Comparison of ENCODE assay signal across 9 cellular contexts in genomic region chr4:114807759-114808404, GRCh38.
DNase-seq lines count a peak whose midpoint lies in the region; ATAC-seq and TF ChIP-seq lines count a peak whose summit lies in the region.
"Had no signal": no experiment of that assay in that cellular context is flagged by ENCODE, and none has a peak within 500 bp of the region (broad histone marks: within the 10 kb centered on the region; RNA-seq: fewer than 3 reads in every experiment).

No MANE protein-coding gene starts in this region.

- no peak overlapping the region for H3K27ac ChIP-seq in suprapubic skin
- H3K27ac ChIP-seq: SJSA1 had no signal

- TF ChIP-seq CTCF in CD14-positive monocyte (IDR thresholded peaks at IDR 0.05): peak; percentile 93
- peak; percentile 71 for TF ChIP-seq CTCF in kidney epithelial cell (IDR thresholded peaks at IDR 0.05; ENCODE audit: insufficient read depth, low read length, poor library complexity, severe bottlenecking)
- peak; percentile 11 to 49 for TF ChIP-seq CTCF in suprapubic skin (IDR thresholded peaks at IDR 0.05)

- H3K4me1 ChIP-seq in suprapubic skin: no peaks in the 10 kb centered on the region
- H3K4me1 ChIP-seq: SJSA1 had no signal

- no peaks in the 10 kb centered on the region for H3K27me3 Mint-ChIP-seq in CD14-positive monocyte (ENCODE audit: low read depth in 3 of 3)
- H3K27me3 Mint-ChIP-seq in activated naive CD8-positive, alpha-beta T cell treated with anti-CD3 and anti-CD28 coated beads, Interleukin-2, amount 10 ng/mL, durations not matched to agents 7 days and 5 days: peaks cover 4% of the 10 kb centered on the region

- H3K9me3 ChIP-seq in suprapubic skin: no peaks in the 10 kb centered on the region
- H3K9me3 ChIP-seq: SJSA1 had no signal

- H3K4me1 Mint-ChIP-seq in CD14-positive monocyte: no peaks in the 10 kb centered on the region
- no peaks in the 10 kb centered on the region for H3K4me1 Mint-ChIP-seq in activated naive CD8-positive, alpha-beta T cell treated with anti-CD3 and anti-CD28 coated beads, Interleukin-2, amount 10 ng/mL, durations not matched to agents 7 days and 5 days

- peak; percentile 43 for DNase-seq in CD14-positive monocyte (ENCODE audit: low spot score)
- DNase-seq in NCI-H1048 (lab: John Stamatoyannopoulos, UW): peak; percentile 2
- peak; percentile 33 for DNase-seq in activated naive CD8-positive, alpha-beta T cell treated with anti-CD3 and anti-CD28 coated beads, Interleukin-2, amount 10 ng/mL, durations not matched to agents 7 days and 5 days
- DNase-seq in kidney epithelial cell (ENCODE audit: low read depth): no peak
- no peak for DNase-seq in suprapubic skin (ENCODE audit: low spot score in 2 of 2)
- DNase-seq in effector CD8-positive, alpha-beta T cell (lab: John Stamatoyannopoulos, UW): no peak

- H3K36me3 Mint-ChIP-seq in CD14-positive monocyte: no peaks in the 10 kb centered on the region
- no peaks in the 10 kb centered on the region for H3K36me3 Mint-ChIP-seq in activated naive CD8-positive, alpha-beta T cell treated with anti-CD3 and anti-CD28 coated beads, Interleukin-2, amount 10 ng/mL, durations not matched to agents 7 days and 5 days

- POLR2A ChIA-PET in activated naive CD8-positive, alpha-beta T cell treated with anti-CD3 and anti-CD28 coated beads, Interleukin-2, amount 10 ng/mL, durations not matched to agents 7 days and 5 days (lab: Charles Lee): no interaction called here

- H3K9me3 Mint-ChIP-seq in CD14-positive monocyte: peaks cover 0 to 1% (median 0%) of the 10 kb centered on the region in 7 donors
- H3K9me3 Mint-ChIP-seq in activated naive CD8-positive, alpha-beta T cell treated with anti-CD3 and anti-CD28 coated beads, Interleukin-2, amount 10 ng/mL, durations not matched to agents 7 days and 5 days: no peaks in the 10 kb centered on the region

- intact Hi-C loops in CD14-positive monocyte (cut with micrococcal nuclease): no loop called here

- no peak for TF ChIP-seq POLR2A in suprapubic skin (IDR thresholded peaks at IDR 0.05)

- ATAC-seq in GM18517 (IDR thresholded peaks at IDR 0.05; ENCODE audit: unreplicated experiment) (peak; percentile 97), HG02852 (IDR thresholded peaks at IDR 0.05; ENCODE audit: unreplicated experiment) (peak; percentile 98)
- peak; percentile 88 for ATAC-seq in activated naive CD8-positive, alpha-beta T cell treated with anti-CD3 and anti-CD28 coated beads, Interleukin-2, amount 10 ng/mL, durations not matched to agents 7 days and 5 days (ENCODE audit: low read depth)

- H3K4me3 ChIP-seq in kidney epithelial cell (ENCODE audit: low read depth, low read length) (no peak overlapping the region), suprapubic skin (no peak overlapping the region)
- H3K4me3 ChIP-seq: SJSA1 had no signal

- TF ChIP-seq EP300 in suprapubic skin (IDR thresholded peaks at IDR 0.05): no peak

- no peak overlapping the region for H3K4me3 Mint-ChIP-seq in CD14-positive monocyte
- no peak overlapping the region for H3K4me3 Mint-ChIP-seq in activated naive CD8-positive, alpha-beta T cell treated with anti-CD3 and anti-CD28 coated beads, Interleukin-2, amount 10 ng/mL, durations not matched to agents 7 days and 5 days

- H3K36me3 ChIP-seq in kidney epithelial cell (ENCODE audit: control insufficient read depth, insufficient read depth, low read length) (no peaks in the 10 kb centered on the region), suprapubic skin (no peaks in the 10 kb centered on the region)
- H3K36me3 ChIP-seq: SJSA1 had no signal

- H3K27ac Mint-ChIP-seq in CD14-positive monocyte: no peak overlapping the region
- no peak overlapping the region for H3K27ac Mint-ChIP-seq in activated naive CD8-positive, alpha-beta T cell treated with anti-CD3 and anti-CD28 coated beads, Interleukin-2, amount 10 ng/mL, durations not matched to agents 7 days and 5 days

- 52% methylated on average over 14 of the region's 14 CpGs for WGBS in suprapubic skin

- H3K27me3 ChIP-seq in kidney epithelial cell (ENCODE audit: control insufficient read depth, insufficient read depth, low read length) (no peaks in the 10 kb centered on the region), suprapubic skin (no peaks in the 10 kb centered on the region)
- H3K27me3 ChIP-seq: SJSA1 had no signal

Comparison
In these comparisons a context has a peak if more than half of its experiments do, and no peak if none do; other contexts are left out.
1. DNase-seq: peak in CD14-positive monocyte (single experiment), NCI-H1048 (single experiment) and activated naive CD8-positive, alpha-beta T cell treated with anti-CD3 and anti-CD28 coated beads, Interleukin-2, amount 10 ng/mL, durations not matched to agents 7 days and 5 days (single experiment); none in kidney epithelial cell (single experiment), suprapubic skin (0 of 2) and effector CD8-positive, alpha-beta T cell (single experiment).
2. CTCF ChIP-seq: peak in every context shown above with its lines; median percentile 93 in CD14-positive monocyte; 71 in kidney epithelial cell; 30 in suprapubic skin.
3. Peak in every context shown above with its lines, with median percentiles within 50 percentile points of each other: ATAC-seq.